In the genomic region with DNA sequence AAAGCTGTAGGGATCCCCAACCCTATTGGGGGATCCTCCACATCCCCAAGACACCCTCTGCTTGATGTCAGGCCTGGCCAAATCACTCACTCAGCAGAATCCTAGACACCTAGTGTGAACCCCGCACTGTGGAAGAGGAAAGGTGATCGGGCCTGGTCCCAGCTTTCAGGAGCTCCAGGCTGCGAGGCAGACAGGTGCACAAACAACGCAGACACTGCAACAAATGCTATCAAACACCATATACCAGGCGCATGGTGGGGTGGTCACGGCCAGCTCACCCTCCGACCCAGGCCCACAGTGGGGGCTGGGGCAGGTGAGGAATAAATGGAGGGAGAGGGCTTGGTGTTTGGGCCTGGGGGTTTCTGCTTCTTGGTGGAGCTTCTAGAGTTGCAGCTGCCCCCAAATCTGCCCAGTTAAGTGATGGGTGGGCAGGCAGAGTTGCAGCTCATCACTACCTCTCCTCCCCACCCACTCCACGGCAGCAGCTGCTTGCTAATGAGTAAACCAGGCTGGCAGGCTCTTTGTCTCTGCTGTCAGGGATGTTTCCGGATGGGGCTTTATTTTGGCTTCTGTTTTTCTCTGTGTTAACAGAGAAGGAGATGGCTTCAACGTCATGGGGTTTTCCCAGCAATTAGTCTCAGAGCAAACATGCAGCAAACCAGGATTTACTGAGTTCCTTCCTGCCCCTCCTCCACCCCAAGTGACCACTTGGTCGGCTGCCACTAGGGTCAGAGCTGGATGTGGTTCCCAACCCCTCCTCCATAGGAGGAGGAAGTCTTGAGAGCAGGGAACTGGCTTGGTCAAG, we compare ENCODE assay signal across 8 cellular contexts. TPM values are rescaled to one million over a fixed set of nuclear protein-coding genes. Genes with fewer than 3 reads are reported as not detected.
DNase-seq lines count a peak whose midpoint lies in the region; ATAC-seq and TF ChIP-seq lines count a peak whose summit lies in the region.

No MANE protein-coding gene starts in this region.

- peak overlapping the region; percentile 31 to 95 (median 78) for H3K27ac ChIP-seq in heart left ventricle

- peaks cover 13% of the 10 kb centered on the region for H3K36me3 Mint-ChIP-seq in activated naive CD8-positive, alpha-beta T cell treated with anti-CD3 and anti-CD28 coated beads for 36 hours

- H3K27me3 Mint-ChIP-seq in activated naive CD8-positive, alpha-beta T cell treated with anti-CD3 and anti-CD28 coated beads for 36 hours = no peaks in the 10 kb centered on the region

- intact Hi-C loops in heart left ventricle (cut with DNase I) = loop anchor here in 3 of 10 donors (2.0 kb wide), 1 partner anchor 17 kb away; no protein-coding TSS in a partner anchor

- no peaks in the 10 kb centered on the region for H3K9me3 ChIP-seq in heart left ventricle

- H3K4me3 Mint-ChIP-seq in activated naive CD8-positive, alpha-beta T cell treated with anti-CD3 and anti-CD28 coated beads for 36 hours = no peak overlapping the region

- ATAC-seq in heart left ventricle (peak; percentile 75 to 91 (median 89)), GM21786 (IDR thresholded peaks at IDR 0.05; ENCODE audit: unreplicated experiment) (no peak), HG02840 (IDR thresholded peaks at IDR 0.05; ENCODE audit: low FRiP score, unreplicated experiment) (no peak)

- H3K27ac Mint-ChIP-seq in activated naive CD8-positive, alpha-beta T cell treated with anti-CD3 and anti-CD28 coated beads for 36 hours = peak overlapping the region; percentile 25

- no peak for TF ChIP-seq POLR2A in heart left ventricle (IDR thresholded peaks at IDR 0.05)

- TF ChIP-seq CTCF in heart left ventricle (IDR thresholded peaks at IDR 0.05) = no peak

- WGBS in heart left ventricle, 4 donors = 47 to 61% (median 56%) methylated on average over 7 to 11 of the region's 11 CpGs

- peaks cover 7 to 78% (median 41%) of the 10 kb centered on the region in 12 donors for H3K4me1 ChIP-seq in heart left ventricle

- H3K4me1 Mint-ChIP-seq in activated naive CD8-positive, alpha-beta T cell treated with anti-CD3 and anti-CD28 coated beads for 36 hours = peaks cover 19% of the 10 kb centered on the region

- H3K9me3 Mint-ChIP-seq in activated naive CD8-positive, alpha-beta T cell treated with anti-CD3 and anti-CD28 coated beads for 36 hours = peaks cover 1% of the 10 kb centered on the region

- peaks cover 0 to 65% (median 30%) of the 10 kb centered on the region in 9 donors for H3K36me3 ChIP-seq in heart left ventricle

- no peak overlapping the region for H3K4me3 ChIP-seq in heart left ventricle

- H3K27me3 ChIP-seq in heart left ventricle = no peaks in the 10 kb centered on the region

- DNase-seq in DMS53 (lab: John Stamatoyannopoulos, UW) (peak; percentile 96), NCI-H187 treated with DMSO at 0.1 percent for 48 hours (lab: John Stamatoyannopoulos, UW) (peak; percentile 18), heart left ventricle (peak; percentile 84 to 90 (median 89)), renal cortical epithelial cell (ENCODE audit: low read depth) (peak; percentile 95), GM19238 (ENCODE audit: insufficient read length, low spot score) (no peak)
- DNase-seq in activated naive CD8-positive, alpha-beta T cell treated with anti-CD3 and anti-CD28 coated beads for 36 hours = no peak

RNA-seq across cellular contexts. Expression of a gene that starts 46.6 kb away (rescaled TPM):
- 10 to 100 TPM; 35.6 to 37.6 TPM for total RNA-seq in activated naive CD8-positive, alpha-beta T cell treated with anti-CD3 and anti-CD28 coated beads for 36 hours
- total RNA-seq in heart left ventricle = 100 to 1,000 TPM in 6 of 9 donors, 10 to 100 TPM in 3; 66.2 to 259 (median 117) TPM
- polyA plus RNA-seq in heart left ventricle = 10 to 100 TPM; 26.1 to 74.2 TPM
- total RNA-seq in renal cortical epithelial cell = 2.3 and 5.9 TPM in 2 replicates

Comparison
In these comparisons a context has a peak if more than half of its experiments do, and no peak if none do; other contexts are left out.
1. DNase-seq: peak in DMS53 (single experiment), NCI-H187 treated with DMSO at 0.1 percent for 48 hours (single experiment), heart left ventricle (5 of 5) and renal cortical epithelial cell (single experiment); none in activated naive CD8-positive, alpha-beta T cell treated with anti-CD3 and anti-CD28 coated beads for 36 hours (single experiment) and GM19238 (single experiment).
2. ATAC-seq: peak in heart left ventricle (4 of 4); none in GM21786 (single experiment) and HG02840 (single experiment).